Comparison of ENCODE assay signal across 10 cellular contexts in the genomic region with DNA sequence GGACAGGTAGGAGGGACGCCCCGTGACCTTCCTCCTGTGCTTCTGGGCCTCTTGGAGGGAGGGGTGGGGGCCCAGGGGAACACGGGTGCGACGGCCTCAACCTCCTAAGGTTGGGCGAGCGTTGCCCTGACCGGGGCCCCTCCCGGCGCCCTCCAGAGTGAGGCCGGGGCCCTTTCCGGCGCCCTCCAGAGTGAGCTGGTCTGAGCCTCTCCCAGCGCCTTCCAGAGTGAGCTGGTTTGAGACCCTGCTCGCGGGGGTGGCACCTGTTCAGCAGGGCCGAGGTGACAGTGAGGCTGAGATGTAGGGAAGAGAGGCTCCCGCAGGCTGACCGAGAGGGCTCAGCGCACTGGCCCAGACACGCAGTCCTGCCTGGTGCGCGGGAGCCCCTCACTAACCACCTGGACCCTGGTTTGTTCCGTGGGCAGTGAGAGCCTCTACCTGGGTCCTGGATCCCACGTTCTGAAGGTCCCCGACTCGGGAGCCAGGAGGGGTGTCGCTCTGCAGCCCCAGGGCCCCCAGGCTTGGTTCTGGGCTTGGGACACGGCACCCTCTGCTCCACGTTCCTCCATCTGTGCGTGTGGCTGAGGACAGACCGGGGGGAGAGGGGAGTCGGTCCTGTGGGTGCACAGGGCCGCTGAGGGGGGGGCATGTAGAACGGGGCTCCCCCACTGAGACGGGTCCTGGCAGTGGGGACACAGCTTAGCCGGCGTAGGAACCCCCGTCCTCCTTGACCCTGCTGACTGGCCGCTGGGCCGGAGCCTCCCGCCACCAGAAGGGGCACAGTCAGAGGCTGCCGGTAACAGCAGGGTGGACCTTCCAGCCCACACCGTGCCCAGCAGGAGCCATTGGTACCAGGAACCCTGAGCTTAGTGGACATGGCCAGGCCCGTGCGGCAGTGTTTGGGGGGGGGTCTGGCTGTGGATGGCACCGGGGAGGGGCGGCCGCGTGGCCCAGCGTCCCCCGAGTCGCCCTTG. TPM values are rescaled to one million over a fixed set of nuclear protein-coding genes. Genes with fewer than 3 reads are reported as not detected.
DNase-seq lines count a peak whose midpoint lies in the region; ATAC-seq, FAIRE-seq and TF ChIP-seq lines count a peak whose summit lies in the region.
"Had no signal": no experiment of that assay in that cellular context is flagged by ENCODE, and none has a peak within 500 bp of the region (broad histone marks: within the 10 kb centered on the region; RNA-seq: fewer than 3 reads in every experiment).

No MANE protein-coding gene starts in this region.

- H3K9me3 ChIP-seq in CD8-positive, alpha-beta T cell (ENCODE audit: low read length), result no peaks in the 10 kb centered on the region
- H3K9me3 ChIP-seq in SJSA1 (replicated peaks), result no peaks in the 10 kb centered on the region

- POLR2A ChIA-PET in CD8-positive, alpha-beta T cell (lab: Charles Lee), result interaction anchor here (0.7 kb wide), 1 partner anchor 9 kb away, joined by 3 read pairs; no protein-coding TSS in a partner anchor

- H3K4me3 ChIP-seq in CD8-positive, alpha-beta T cell (ENCODE audit: low read depth, low read length), result no peak overlapping the region
- H3K4me3 ChIP-seq in SJSA1, result peak overlapping the region; percentile 60
- H3K4me3 ChIP-seq in foreskin fibroblast (ENCODE audit: low read depth in 1 of 2, low read length in 2 of 2), result peak overlapping the region; percentile 72 to 97

- no peak for FAIRE-seq in urothelium cell line (lab: Jason Lieb, UNC)
- FAIRE-seq: islet of Langerhans had no signal

- no peaks in the 10 kb centered on the region for H3K27me3 ChIP-seq in CD8-positive, alpha-beta T cell (ENCODE audit: insufficient read depth, low read length)
- H3K27me3 ChIP-seq in SJSA1 (replicated peaks), result no peaks in the 10 kb centered on the region
- H3K27me3 ChIP-seq in foreskin keratinocyte, result peaks cover 30% of the 10 kb centered on the region

- peak in 1 of 7 experiments; percentile 19 for DNase-seq in CD8-positive, alpha-beta T cell
- DNase-seq in SJSA1 (ENCODE audit: low read depth in 1 of 2, low spot score in 2 of 2) (no peak), foreskin fibroblast (peak in 1 of 2 donors; percentile 47), posterior cingulate gyrus (peak in 8 of 10 donors; percentile 5 to 87 (median 16)), urothelium cell line (ENCODE audit: low spot score) (no peak), foreskin keratinocyte (no peak)
- no peak for DNase-seq in activated CD4-positive, alpha-beta T cell treated with anti-CD3 and anti-CD28 coated beads, Interleukin-2, amount 50 U/mL, for 48 hours
- DNase-seq: activated CD4-positive, alpha-beta memory T cell treated with anti-CD3 and anti-CD28 coated beads for 36 hours had no signal

- no peaks in the 10 kb centered on the region for H3K9me3 Mint-ChIP-seq in CD8-positive, alpha-beta T cell
- H3K9me3 Mint-ChIP-seq: activated CD4-positive, alpha-beta memory T cell treated with anti-CD3 and anti-CD28 coated beads for 36 hours had no signal

- H3K4me3 Mint-ChIP-seq in CD8-positive, alpha-beta T cell, result peak overlapping the region; percentile 39

- H3K27me3 Mint-ChIP-seq in CD8-positive, alpha-beta T cell (ENCODE audit: low read depth), result peaks cover 3% of the 10 kb centered on the region

- TF ChIP-seq CTCF in CD8-positive, alpha-beta T cell (IDR thresholded peaks at IDR 0.05), result no peak
- no peak for TF ChIP-seq CTCF in foreskin fibroblast (IDR thresholded peaks at IDR 0.05; ENCODE audit: low read depth, low read length)
- TF ChIP-seq CTCF in foreskin keratinocyte (conservative IDR thresholded peaks at IDR 0.05), result no peak

- H3K4me1 Mint-ChIP-seq in CD8-positive, alpha-beta T cell (ENCODE audit: low read depth), result peaks cover 6% of the 10 kb centered on the region

- peaks cover 17% of the 10 kb centered on the region for H3K4me1 ChIP-seq in CD8-positive, alpha-beta T cell (ENCODE audit: insufficient read depth, low read length)
- peaks cover 37% of the 10 kb centered on the region for H3K4me1 ChIP-seq in SJSA1 (replicated peaks)
- no peaks in the 10 kb centered on the region for H3K4me1 ChIP-seq in foreskin keratinocyte

- peaks cover 3% of the 10 kb centered on the region for H3K36me3 Mint-ChIP-seq in CD8-positive, alpha-beta T cell
- H3K36me3 Mint-ChIP-seq: activated CD4-positive, alpha-beta memory T cell treated with anti-CD3 and anti-CD28 coated beads for 36 hours had no signal

- H3K27ac Mint-ChIP-seq in CD8-positive, alpha-beta T cell, result no peak overlapping the region
- H3K27ac Mint-ChIP-seq: activated CD4-positive, alpha-beta memory T cell treated with anti-CD3 and anti-CD28 coated beads for 36 hours had no signal

- no peak for ATAC-seq in CD8-positive, alpha-beta T cell
- ATAC-seq in foreskin keratinocyte, result no peak
- ATAC-seq in HG02870 (IDR thresholded peaks at IDR 0.05; ENCODE audit: unreplicated experiment), result no peak

- H3K36me3 ChIP-seq in CD8-positive, alpha-beta T cell (ENCODE audit: insufficient read depth, low read length), result no peaks in the 10 kb centered on the region
- peaks cover 48% of the 10 kb centered on the region for H3K36me3 ChIP-seq in SJSA1

- intact Hi-C loops in CD8-positive, alpha-beta T cell (cut with DNase I, micrococcal nuclease), result loop anchor here (5.0 to 10.0 kb wide), 4 partner anchors 72 to 906 kb away; partner anchors contain the start of genes LSS (in 1 of the 2) and PCBP3 (in 1 of the 2)
- intact Hi-C loops in posterior cingulate gyrus (cut with DNase I), result no loop called here

- CTCF ChIA-PET in CD8-positive, alpha-beta T cell (lab: Charles Lee), result interaction anchor here (2.2 kb wide), 1 partner anchor 12 kb away, joined by 8 read pairs; no protein-coding TSS in a partner anchor

- no peak overlapping the region for H3K27ac ChIP-seq in CD8-positive, alpha-beta T cell (ENCODE audit: low read depth, low read length)
- H3K27ac ChIP-seq in SJSA1 (no peak overlapping the region), foreskin keratinocyte (no peak overlapping the region)

RNA-seq across cellular contexts. Expression of gene COL6A1, which starts 1.5 kb away (rescaled TPM):
- 10 to 100 TPM; 15.2 to 16.5 TPM for total RNA-seq in CD8-positive, alpha-beta T cell
- total RNA-seq in SJSA1 (2014; rRNA removed; shearing (Covaris generic)), result 108 and 149 TPM in 2 replicates
- 2.2 and 3.2 TPM in 2 replicates for total RNA-seq in foreskin keratinocyte
- polyA plus RNA-seq in foreskin keratinocyte, result 2.0 and 3.3 TPM in 2 replicates

Comparison
In these comparisons a context has a peak if more than half of its experiments do, and no peak if none do; other contexts are left out.
1. DNase-seq: peak in posterior cingulate gyrus (8 of 10); none in SJSA1 (0 of 2), urothelium cell line (single experiment), foreskin keratinocyte (0 of 2) and activated CD4-positive, alpha-beta T cell treated with anti-CD3 and anti-CD28 coated beads, Interleukin-2, amount 50 U/mL, for 48 hours (0 of 2).